ENCODE assay signal across 9 cellular contexts in the genomic region with DNA sequence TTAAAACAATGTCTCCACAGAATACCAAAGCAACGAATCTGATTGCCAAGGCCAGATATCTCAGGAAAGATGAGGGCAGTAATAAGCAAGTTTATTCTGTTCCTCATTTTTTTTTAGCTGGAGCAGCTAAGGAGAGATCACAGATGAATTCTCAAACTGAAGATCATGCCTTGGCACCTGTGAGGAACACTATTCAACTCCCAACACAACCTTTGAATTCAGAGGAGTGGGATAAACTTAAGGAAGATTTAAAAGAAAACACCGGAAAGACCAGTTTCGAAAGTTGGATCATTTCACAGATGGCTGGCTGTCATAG. TPM values are rescaled to one million over a fixed set of nuclear protein-coding genes. Genes with fewer than 3 reads are reported as not detected.
DNase-seq lines count a peak whose midpoint lies in the region; ATAC-seq and TF ChIP-seq lines count a peak whose summit lies in the region.
"Had no signal": no experiment of that assay in that cellular context is flagged by ENCODE, and none has a peak within 500 bp of the region (broad histone marks: within the 10 kb centered on the region; RNA-seq: fewer than 3 reads in every experiment).

No MANE protein-coding gene starts in this region.

- peaks cover 0 to 29% of the 10 kb centered on the region in 2 donors for H3K36me3 ChIP-seq in left lung
- H3K36me3 ChIP-seq in tibial artery = peaks cover 0 to 4% (median 0%) of the 10 kb centered on the region in 3 donors

- no peaks in the 10 kb centered on the region for H3K27me3 Mint-ChIP-seq in activated T-cell treated with anti-CD3 and anti-CD28 coated beads, Interleukin-2, amount 50 U/mL, for 4 hours (ENCODE audit: low read depth)
- H3K27me3 Mint-ChIP-seq in activated naive CD8-positive, alpha-beta T cell treated with anti-CD3 and anti-CD28 coated beads, Interleukin-2, amount 10 ng/mL, durations not matched to agents 7 days and 5 days = no peaks in the 10 kb centered on the region

- no peaks in the 10 kb centered on the region for H3K27me3 ChIP-seq in left lung
- no peaks in the 10 kb centered on the region for H3K27me3 ChIP-seq in tibial artery

- peaks cover 10 to 63% of the 10 kb centered on the region in 2 donors for H3K4me1 ChIP-seq in left lung
- H3K4me1 ChIP-seq in tibial artery = peaks cover 3 to 49% (median 25%) of the 10 kb centered on the region in 4 donors

- peak overlapping the region; percentile 97 to 98 for H3K27ac ChIP-seq in left lung
- peak overlapping the region; percentile 85 to 93 for H3K27ac ChIP-seq in tibial artery

- H3K27ac Mint-ChIP-seq in activated naive CD8-positive, alpha-beta T cell treated with anti-CD3 and anti-CD28 coated beads, Interleukin-2, amount 10 ng/mL, durations not matched to agents 7 days and 5 days = peak overlapping the region; percentile 99

- no peak for TF ChIP-seq CTCF in left lung (IDR thresholded peaks at IDR 0.05)
- TF ChIP-seq CTCF in tibial artery (IDR thresholded peaks at IDR 0.05) = no peak

- H3K9me3 Mint-ChIP-seq in activated T-cell treated with anti-CD3 and anti-CD28 coated beads, Interleukin-2, amount 50 U/mL, for 4 hours = no peaks in the 10 kb centered on the region
- H3K9me3 Mint-ChIP-seq in activated naive CD8-positive, alpha-beta T cell treated with anti-CD3 and anti-CD28 coated beads, Interleukin-2, amount 10 ng/mL, durations not matched to agents 7 days and 5 days = no peaks in the 10 kb centered on the region

- no peak for DNase-seq in activated T-cell treated with anti-CD3 and anti-CD28 coated beads, Interleukin-2, amount 50 U/mL, for 4 hours
- no peak for DNase-seq in activated T-cell treated with anti-CD3 and anti-CD28 coated beads for 4 hours
- DNase-seq in activated naive CD8-positive, alpha-beta T cell treated with anti-CD3 and anti-CD28 coated beads, Interleukin-2, amount 10 ng/mL, durations not matched to agents 7 days and 5 days = no peak
- DNase-seq in left lung = no peak
- no peak for DNase-seq in tibial artery
- no peak for DNase-seq in GF-D8 (lab: John Stamatoyannopoulos, UW)
- DNase-seq: DMS153 had no signal

- H3K4me1 Mint-ChIP-seq in activated T-cell treated with anti-CD3 and anti-CD28 coated beads, Interleukin-2, amount 50 U/mL, for 4 hours (ENCODE audit: low read depth) = peaks cover 66% of the 10 kb centered on the region
- H3K4me1 Mint-ChIP-seq in activated naive CD8-positive, alpha-beta T cell treated with anti-CD3 and anti-CD28 coated beads, Interleukin-2, amount 10 ng/mL, durations not matched to agents 7 days and 5 days = peaks cover 37% of the 10 kb centered on the region

- peaks cover 17% of the 10 kb centered on the region for H3K36me3 Mint-ChIP-seq in activated T-cell treated with anti-CD3 and anti-CD28 coated beads, Interleukin-2, amount 50 U/mL, for 4 hours (ENCODE audit: insufficient read depth)
- peaks cover 24% of the 10 kb centered on the region for H3K36me3 Mint-ChIP-seq in activated naive CD8-positive, alpha-beta T cell treated with anti-CD3 and anti-CD28 coated beads, Interleukin-2, amount 10 ng/mL, durations not matched to agents 7 days and 5 days

- no peak for ATAC-seq in activated T-cell treated with anti-CD3 and anti-CD28 coated beads, Interleukin-2, amount 50 U/mL, for 4 hours
- no peak for ATAC-seq in activated naive CD8-positive, alpha-beta T cell treated with anti-CD3 and anti-CD28 coated beads, Interleukin-2, amount 10 ng/mL, durations not matched to agents 7 days and 5 days (ENCODE audit: low read depth)
- ATAC-seq in left lung (no peak), GM18502 (IDR thresholded peaks at IDR 0.05; ENCODE audit: poor library complexity, unreplicated experiment) (no peak), GM18519 (IDR thresholded peaks at IDR 0.05; ENCODE audit: low FRiP score, unreplicated experiment) (no peak)

- H3K4me3 ChIP-seq in left lung = peak overlapping the region; percentile 74 to 78
- peak overlapping the region; percentile 61 to 66 for H3K4me3 ChIP-seq in tibial artery

- POLR2A ChIA-PET in activated naive CD8-positive, alpha-beta T cell treated with anti-CD3 and anti-CD28 coated beads, Interleukin-2, amount 10 ng/mL, durations not matched to agents 7 days and 5 days (lab: Charles Lee) = interaction anchor here (1.6 to 3.3 kb wide), 4 partner anchors 77 to 281 kb away, joined by 4 to 32 read pairs (median 24); partner anchors contain the start of genes FAM177A1, NFKBIA and SRP54

- peak overlapping the region; percentile 94 for H3K4me3 Mint-ChIP-seq in activated T-cell treated with anti-CD3 and anti-CD28 coated beads, Interleukin-2, amount 50 U/mL, for 4 hours
- H3K4me3 Mint-ChIP-seq in activated naive CD8-positive, alpha-beta T cell treated with anti-CD3 and anti-CD28 coated beads, Interleukin-2, amount 10 ng/mL, durations not matched to agents 7 days and 5 days = peak overlapping the region; percentile 96

- H3K9me3 ChIP-seq in left lung = no peaks in the 10 kb centered on the region
- H3K9me3 ChIP-seq in tibial artery = no peaks in the 10 kb centered on the region

- intact Hi-C loops in left lung (cut with DNase I) = no loop called here
- intact Hi-C loops in tibial artery (cut with DNase I; ENCODE audit: low total_unique reads) = loop anchor here (5.0 kb wide), 3 partner anchors 76 to 284 kb away; partner anchors contain the start of genes FAM177A1 and SRP54

RNA-seq across cellular contexts. Expression of gene PRORP, which starts 1.0 kb away (rescaled TPM):
- total RNA-seq in activated T-cell treated with anti-CD3 and anti-CD28 coated beads, Interleukin-2, amount 50 U/mL, for 4 hours = 10 to 100 TPM; 29.2 to 29.9 (median 29.5) TPM
- total RNA-seq in activated naive CD8-positive, alpha-beta T cell treated with anti-CD3 and anti-CD28 coated beads, Interleukin-2, amount 10 ng/mL, durations not matched to agents 7 days and 5 days = 10 to 100 TPM; 27.8 to 30.2 TPM
- 10 to 100 TPM; 31.9 to 38.8 TPM for total RNA-seq in left lung

RNA-seq across cellular contexts. Expression of gene PPP2R3C, which starts 1.6 kb away (rescaled TPM):
- 10 to 100 TPM; 36.9 to 41.7 (median 41.6) TPM for total RNA-seq in activated T-cell treated with anti-CD3 and anti-CD28 coated beads, Interleukin-2, amount 50 U/mL, for 4 hours
- 10 to 100 TPM; 34.0 to 39.1 TPM for total RNA-seq in activated naive CD8-positive, alpha-beta T cell treated with anti-CD3 and anti-CD28 coated beads, Interleukin-2, amount 10 ng/mL, durations not matched to agents 7 days and 5 days
- total RNA-seq in left lung = 10 to 100 TPM; 26.2 to 32.5 TPM
